In the genomic region with DNA sequence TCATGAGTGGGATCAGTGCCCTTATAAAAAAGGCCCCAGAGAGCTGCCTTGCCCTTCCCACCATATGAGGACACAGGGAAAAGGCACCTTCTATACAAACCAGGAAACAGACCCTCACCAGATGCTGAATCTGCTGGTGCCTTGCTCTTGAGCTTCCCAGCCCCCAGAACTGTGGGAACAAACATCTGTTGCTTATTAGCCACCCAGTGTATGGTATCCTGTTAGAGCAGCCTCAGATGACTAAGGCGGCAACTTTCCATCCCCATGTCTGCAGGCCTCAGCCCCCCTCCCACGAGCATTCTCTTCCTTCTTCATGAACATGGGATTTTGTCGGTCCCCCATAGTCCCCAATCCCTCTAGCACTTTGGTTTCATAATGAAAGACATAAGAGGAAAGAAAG, we compare ENCODE assay signal across 25 cellular contexts.
DNase-seq lines count a peak whose midpoint lies in the region; ATAC-seq and TF ChIP-seq lines count a peak whose summit lies in the region.
"Had no signal": no experiment of that assay in that cellular context is flagged by ENCODE, and none has a peak within 500 bp of the region (broad histone marks: within the 10 kb centered on the region; RNA-seq: fewer than 3 reads in every experiment).

No MANE protein-coding gene starts in this region.

- H3K4me1 ChIP-seq in skeletal muscle tissue (ENCODE audit: control insufficient read depth in 3 of 3, insufficient read depth in 3 of 3, low read length in 3 of 3): peaks cover 14% of the 10 kb centered on the region in 3 donors
- H3K4me1 ChIP-seq: A549, foreskin keratinocyte, parathyroid adenoma had no signal

- H3K9me3 ChIP-seq in skeletal muscle tissue (ENCODE audit: control insufficient read depth in 3 of 3, low read length in 3 of 3): peaks cover 0 to 2% (median 0%) of the 10 kb centered on the region in 3 donors
- H3K9me3 ChIP-seq: A549, right lobe of liver, upper lobe of left lung had no signal

- H3K4me3 ChIP-seq in AG10803 (ENCODE audit: low read length): no peak overlapping the region
- H3K4me3 ChIP-seq in foreskin fibroblast (ENCODE audit: low read depth in 1 of 2, low read length in 2 of 2): no peak overlapping the region
- H3K4me3 ChIP-seq in skeletal muscle tissue (ENCODE audit: low read length in 3 of 3): no peak overlapping the region
- H3K4me3 ChIP-seq: A549, left ventricle myocardium inferior, right lobe of liver, upper lobe of left lung had no signal

- H3K9ac ChIP-seq in skeletal muscle tissue (ENCODE audit: low read depth in 1 of 3, low read length in 3 of 3): no peak overlapping the region
- H3K9ac ChIP-seq: parathyroid adenoma had no signal

- no peak for TF ChIP-seq CTCF in AG10803 (conservative IDR thresholded peaks at IDR 0.05; ENCODE audit: low read length)
- no peak for TF ChIP-seq CTCF in foreskin fibroblast (IDR thresholded peaks at IDR 0.05; ENCODE audit: low read depth, low read length)

- no peaks in the 10 kb centered on the region for H3K27me3 ChIP-seq in skeletal muscle tissue (ENCODE audit: control insufficient read depth in 3 of 3, insufficient read depth in 3 of 3, low read length in 3 of 3)
- H3K27me3 ChIP-seq: foreskin keratinocyte, right lobe of liver, upper lobe of left lung had no signal

- H3K36me3 ChIP-seq in skeletal muscle tissue (ENCODE audit: control insufficient read depth in 3 of 3, insufficient read depth in 3 of 3, low read length in 3 of 3): no peaks in the 10 kb centered on the region
- H3K36me3 ChIP-seq: left ventricle myocardium inferior, right lobe of liver, upper lobe of left lung had no signal

- H3K27ac ChIP-seq in skeletal muscle tissue (ENCODE audit: low read depth, low read length): peak overlapping the region; percentile 88
- H3K27ac ChIP-seq: A549, C4-2B, foreskin keratinocyte, parathyroid adenoma had no signal

- ATAC-seq in GM19351 (IDR thresholded peaks at IDR 0.05; ENCODE audit: unreplicated experiment): no peak
- ATAC-seq: foreskin keratinocyte; naive thymus-derived CD4-positive, alpha-beta T cell had no signal

- DNase-seq in AG10803 (ENCODE audit: low read depth) (peak; percentile 69), RPMI7951 (ENCODE audit: low read depth) (peak; percentile 61), foreskin fibroblast (peak; percentile 60 to 75), SK-N-DZ (ENCODE audit: low spot score) (no peak), superior temporal gyrus (ENCODE audit: extremely low spot score) (no peak), activated T-cell treated with anti-CD3 and anti-CD28 coated beads for 4 hours (no peak)
- DNase-seq: activated CD4-positive, alpha-beta T cell treated with anti-CD3 and anti-CD28 coated beads for 4 hours; cerebellar nuclear complex; foreskin keratinocyte; HCEC 1CT; immature natural killer cell; left ventricle myocardium inferior; naive thymus-derived CD4-positive, alpha-beta T cell; NCI-H1105 treated with DMSO at 0.1 percent for 48 hours; NCI-H2081 treated with DMSO at 0.1 percent for 48 hours; NCI-H446; NCI-H82; right lobe of liver; stimulated activated CD4-positive, alpha-beta T cell treated with anti-CD3 and anti-CD28 coated beads, Interleukin-15, amount 100 ng/mL, for 24 hours; upper lobe of left lung had no signal

Comparison
In these comparisons a context has a peak if more than half of its experiments do, and no peak if none do; other contexts are left out.
1. DNase-seq: peak in AG10803 (single experiment), RPMI7951 (single experiment) and foreskin fibroblast (2 of 2); none in SK-N-DZ (single experiment), superior temporal gyrus (single experiment) and activated T-cell treated with anti-CD3 and anti-CD28 coated beads for 4 hours (single experiment).